24 cellular contexts compared by ENCODE assay signal in genomic region chr19:30441011-30441410, GRCh38.
"Had no signal": no experiment of that assay in that cellular context is flagged by ENCODE, and none has a peak within 500 bp of the region (broad histone marks: within the 10 kb centered on the region; RNA-seq: fewer than 3 reads in every experiment).

No MANE protein-coding gene starts in this region.

- H3K4me3 Mint-ChIP-seq: activated CD8-positive, alpha-beta memory T cell treated with anti-CD3 and anti-CD28 coated beads, Interleukin-2, amount 10 ng/mL, durations not matched to agents 7 days and 5 days; activated naive CD8-positive, alpha-beta T cell; activated T-cell treated with anti-CD3 and anti-CD28 coated beads, Interleukin-2, amount 50 U/mL, for 24 hours; activated T-helper 1 cell treated with anti-CD3 and anti-CD28 coated beads, Interleukin-12 subunit alpha, Interleukin-12 subunit beta, Interleukin-2, Interleukin-4 antibody, amounts not matched to agents 30 ng/mL and 10 ng/mL and 1 ng/mL, durations not matched to agents 14 hours and 24 hours and 36 hours; brain had no signal

- H3K36me3 ChIP-seq: SJCRH30 had no signal

- H3K4me3 ChIP-seq: SJCRH30 had no signal

- H3K9ac ChIP-seq: KMS-11, SK-N-SH had no signal

- H3K27me3 Mint-ChIP-seq: activated CD8-positive, alpha-beta memory T cell treated with anti-CD3 and anti-CD28 coated beads, Interleukin-2, amount 10 ng/mL, durations not matched to agents 7 days and 5 days; activated T-cell treated with anti-CD3 and anti-CD28 coated beads, Interleukin-2, amount 50 U/mL, for 24 hours; brain had no signal

- H3K27ac Mint-ChIP-seq: activated CD8-positive, alpha-beta memory T cell treated with anti-CD3 and anti-CD28 coated beads, Interleukin-2, amount 10 ng/mL, durations not matched to agents 7 days and 5 days; activated naive CD8-positive, alpha-beta T cell; activated T-cell treated with anti-CD3 and anti-CD28 coated beads, Interleukin-2, amount 50 U/mL, for 24 hours; activated T-helper 1 cell treated with anti-CD3 and anti-CD28 coated beads, Interleukin-12 subunit alpha, Interleukin-12 subunit beta, Interleukin-2, Interleukin-4 antibody, amounts not matched to agents 30 ng/mL and 10 ng/mL and 1 ng/mL, durations not matched to agents 14 hours and 24 hours and 36 hours had no signal

- DNase-seq: activated CD4-positive, alpha-beta T cell treated with anti-CD3 and anti-CD28 coated beads for 4 hours; activated CD4-positive, alpha-beta T cell treated with anti-CD3 and anti-CD28 coated beads, Interleukin-2, amount 50 U/mL, for 4 hours; activated CD8-positive, alpha-beta memory T cell treated with anti-CD3 and anti-CD28 coated beads, Interleukin-2, amount 10 ng/mL, durations not matched to agents 7 days and 5 days; activated effector memory CD4-positive, alpha-beta T cell treated with Interleukin-2 at 50 U/mL for 16 hours; activated naive CD4-positive, alpha-beta T cell treated with Interleukin-2 at 50 U/mL for 16 hours; activated T-cell treated with anti-CD3 and anti-CD28 coated beads, Interleukin-2, amount 50 U/mL, for 24 hours; amygdala; MM.1S; NCI-H1436; NCI-H1694 treated with DMSO at 0.1 percent for 48 hours; NCI-H2029 treated with DMSO at 0.1 percent for 48 hours; NCI-H510A treated with DMSO at 0.1 percent for 48 hours; NCI-H69; NK-92 treated with Interleukin-12 subunit alpha and Interleukin-12 subunit beta, amount 100 ng/mL, for 24 hours; OCI-M1; Right ventricle myocardium superior; SJCRH30; SK-N-SH; T-helper 1 cell had no signal

- H3K36me3 Mint-ChIP-seq: activated CD8-positive, alpha-beta memory T cell treated with anti-CD3 and anti-CD28 coated beads, Interleukin-2, amount 10 ng/mL, durations not matched to agents 7 days and 5 days; activated naive CD8-positive, alpha-beta T cell had no signal

- H3K9me3 ChIP-seq: SJCRH30, SK-N-SH had no signal

- H3K4me2 ChIP-seq: KMS-11, SK-N-SH had no signal

- H3K9me3 Mint-ChIP-seq: activated T-cell treated with anti-CD3 and anti-CD28 coated beads, Interleukin-2, amount 50 U/mL, for 24 hours; activated T-helper 1 cell treated with anti-CD3 and anti-CD28 coated beads, Interleukin-12 subunit alpha, Interleukin-12 subunit beta, Interleukin-2, Interleukin-4 antibody, amounts not matched to agents 30 ng/mL and 10 ng/mL and 1 ng/mL, durations not matched to agents 14 hours and 24 hours and 36 hours; brain had no signal

- H3K4me1 Mint-ChIP-seq: activated CD8-positive, alpha-beta memory T cell treated with anti-CD3 and anti-CD28 coated beads, Interleukin-2, amount 10 ng/mL, durations not matched to agents 7 days and 5 days had no signal

- H3K27me3 ChIP-seq: SJCRH30 had no signal

- H3K27ac ChIP-seq: KMS-11, RWPE1, SJCRH30 had no signal
